Comparison of ENCODE assay signal across 19 cellular contexts in the genomic region with DNA sequence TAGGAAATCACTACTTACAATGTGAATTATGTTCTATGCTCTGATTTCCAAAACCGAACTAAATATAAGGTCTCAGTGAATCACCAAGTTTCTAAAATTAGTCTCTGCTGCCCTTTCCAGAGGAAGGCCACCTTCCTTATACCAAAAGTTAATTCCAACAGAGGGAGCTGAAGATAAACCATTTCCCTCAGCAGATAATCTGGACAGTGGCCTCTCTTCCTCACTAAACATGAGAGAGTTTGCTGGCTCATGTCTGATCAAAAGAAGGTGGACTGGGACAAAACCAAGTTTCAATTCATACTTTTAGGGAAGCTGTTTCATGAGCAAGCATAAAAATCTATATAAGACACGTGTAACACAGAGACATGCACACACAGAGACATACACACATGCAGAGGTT. TPM values are rescaled to one million over a fixed set of nuclear protein-coding genes. Genes with fewer than 3 reads are reported as not detected.
DNase-seq lines count a peak whose midpoint lies in the region; TF ChIP-seq lines count a peak whose summit lies in the region.
"Had no signal": no experiment of that assay in that cellular context is flagged by ENCODE, and none has a peak within 500 bp of the region (broad histone marks: within the 10 kb centered on the region; RNA-seq: fewer than 3 reads in every experiment).

No MANE protein-coding gene starts in this region.

- H3K27ac ChIP-seq in MM.1S (ENCODE audit: low read length), result no peak overlapping the region
- no peak overlapping the region for H3K27ac ChIP-seq in osteoblast (ENCODE audit: low read depth, low read length)
- no peak overlapping the region for H3K27ac ChIP-seq in testis

- H2AFZ ChIP-seq in MM.1S (ENCODE audit: low read length) (no peak overlapping the region), osteoblast (ENCODE audit: low read length) (no peak overlapping the region)
- H2AFZ ChIP-seq: GM23338 had no signal

- H3K79me2 ChIP-seq in MM.1S (ENCODE audit: low read length) (no peaks in the 10 kb centered on the region), osteoblast (ENCODE audit: insufficient read depth, low read length) (no peaks in the 10 kb centered on the region)

- H3K4me1 ChIP-seq in MM.1S (ENCODE audit: low read length) (no peaks in the 10 kb centered on the region), osteoblast (ENCODE audit: insufficient read depth, low read length) (no peaks in the 10 kb centered on the region), testis (no peaks in the 10 kb centered on the region)
- H3K4me1 ChIP-seq: BE2C had no signal

- H3K27me3 ChIP-seq in MM.1S (replicated peaks; ENCODE audit: insufficient read depth, low read length) (no peaks in the 10 kb centered on the region), osteoblast (ENCODE audit: insufficient read depth, low read length) (peaks cover 56% of the 10 kb centered on the region), testis (peaks cover 11% of the 10 kb centered on the region)

- no peak overlapping the region for H3K4me3 ChIP-seq in MM.1S (ENCODE audit: low read length)
- no peak overlapping the region for H3K4me3 ChIP-seq in osteoblast (ENCODE audit: insufficient read depth, low read length)
- no peak overlapping the region for H3K4me3 ChIP-seq in testis
- H3K4me3 ChIP-seq: GM23338 had no signal

- TF ChIP-seq CTCF in MM.1S (IDR thresholded peaks at IDR 0.05; ENCODE audit: low read length) (peak; percentile 4; the same call in 1 of the 2 replicates), osteoblast (IDR thresholded peaks at IDR 0.05; ENCODE audit: extremely low read depth, low read depth, low read length) (no peak), testis (IDR thresholded peaks at IDR 0.05) (no peak)

- no peaks in the 10 kb centered on the region for H3F3A ChIP-seq in MM.1S (ENCODE audit: insufficient read depth, low read length)

- H4K20me1 ChIP-seq in MM.1S (ENCODE audit: insufficient read depth, low read length) (no peaks in the 10 kb centered on the region), osteoblast (ENCODE audit: insufficient read depth, low read length) (no peaks in the 10 kb centered on the region)

- intact Hi-C loops in testis (cut with DNase I; ENCODE audit: low total_unique reads), result no loop called here

- DNase-seq in NCI-H82 (lab: John Stamatoyannopoulos, UW) (peak; percentile 46), NCI-H82 treated with DMSO at 0.1 percent for 48 hours (lab: John Stamatoyannopoulos, UW; ENCODE audit: unreplicated experiment) (no peak), MM.1S (peak; percentile 4), SK-MEL-5 (ENCODE audit: low read depth, low spot score) (peak; percentile 55), osteoblast (ENCODE audit: insufficient read length, low spot score, missing footprints) (peak; percentile 45), testis (no peak), NCI-H146 (lab: John Stamatoyannopoulos, UW) (no peak), NCI-H748 treated with DMSO at 0.1 percent for 48 hours (lab: John Stamatoyannopoulos, UW) (no peak)
- DNase-seq: 8988T; ACHN; BE2C; C1 segment of cervical spinal cord; CD4-positive, CD25-positive, alpha-beta regulatory T cell; CD8-positive, alpha-beta memory T cell; COR-L47; GDM1; HCEC 1CT had no signal

- WGBS in testis, 2 donors, result 59 to 61% methylated on average over 2 of the region's 2 CpGs

- H3K9me3 ChIP-seq in MM.1S (replicated peaks; ENCODE audit: insufficient read depth, low read length), result no peaks in the 10 kb centered on the region
- H3K9me3 ChIP-seq in osteoblast (ENCODE audit: low read depth, low read length), result no peaks in the 10 kb centered on the region
- H3K9me3 ChIP-seq in testis, result no peaks in the 10 kb centered on the region
- H3K9me3 ChIP-seq: BE2C had no signal

- no peak overlapping the region for H3K9ac ChIP-seq in MM.1S (ENCODE audit: low read length)

- no peaks in the 10 kb centered on the region for H3K9me2 ChIP-seq in MM.1S (replicated peaks; ENCODE audit: insufficient read depth, low read length)

- 0 out of 2 replicates have a peak, but pooled peaks cover 11% of the 10 kb centered on the region for H3K36me3 ChIP-seq in MM.1S (replicated peaks; ENCODE audit: insufficient read depth, low read length)
- H3K36me3 ChIP-seq in osteoblast (ENCODE audit: insufficient read depth, low read length), result no peaks in the 10 kb centered on the region
- H3K36me3 ChIP-seq in testis (ENCODE audit: low read depth, missing control alignments), result no peaks in the 10 kb centered on the region
- H3K36me3 ChIP-seq: BE2C had no signal

- in situ Hi-C loops in SK-MEL-5 (cut with HindIII; ENCODE audit: low pct_unique_long_range_greater_than_20kb, low sequenced_read_pairs), result no loop called here

- TF ChIP-seq POLR2A in testis (IDR thresholded peaks at IDR 0.05), result no peak

- H3K4me2 ChIP-seq in MM.1S (ENCODE audit: low read depth, low read length) (no peak overlapping the region), osteoblast (ENCODE audit: insufficient read depth, low read length) (no peak overlapping the region)
- H3K4me2 ChIP-seq: GM23338 had no signal

RNA-seq across cellular contexts. Expression of a gene that starts 6.4 kb away (rescaled TPM):
- 2.1 and 2.7 TPM in 2 replicates for total RNA-seq in SK-MEL-5 (2014; rRNA removed; shearing (Covaris generic))
- polyA plus RNA-seq in SK-MEL-5 (2015; cell fraction: cytosol; rRNA removed), result 1.8 and 3.7 TPM in 2 replicates
- 0.30 and 1.6 TPM in 2 replicates for polyA plus RNA-seq in SK-MEL-5 (2015; cell fraction: nucleus; rRNA removed)
- total RNA-seq in osteoblast, result not detected in 2 replicates
- total RNA-seq in testis, result 1 to 10 TPM; 3.1 to 5.6 TPM
- polyA plus RNA-seq in testis (ENCODE audit: insufficient read depth, low read depth, low replicate concordance), result 9.8 TPM
- total RNA-seq: CD4-positive, CD25-positive, alpha-beta regulatory T cell; CD8-positive, alpha-beta memory T cell; HT-29 had no signal
- polyA plus RNA-seq: CD4-positive, CD25-positive, alpha-beta regulatory T cell; CD8-positive, alpha-beta memory T cell had no signal

Comparison
In these comparisons a context has a peak if more than half of its experiments do, and no peak if none do; other contexts are left out.
1. DNase-seq: peak in NCI-H82 (single experiment), MM.1S (single experiment), SK-MEL-5 (single experiment) and osteoblast (single experiment); none in NCI-H82 treated with DMSO at 0.1 percent for 48 hours (single experiment), testis (single experiment), NCI-H146 (single experiment) and NCI-H748 treated with DMSO at 0.1 percent for 48 hours (single experiment).